Comparison of ENCODE assay signal across 1 cellular context in genomic region chr6:17233531-17233930, GRCh38.
TF ChIP-seq lines count a peak whose summit lies in the region.

No MANE protein-coding gene starts in this region.

TF ChIP-seq in H1, 55 proteins besides CTCF, POLR2A, EP300 and RAD21:
- TF ChIP-seq KDM4A (IDR thresholded peaks at IDR 0.05; ENCODE audit: low read depth, low read length, severe bottlenecking) (no peak), RBBP5 (IDR thresholded peaks at IDR 0.05; ENCODE audit: borderline replicate concordance, low read depth, low read length) (no peak), PHF8 (conservative IDR thresholded peaks at IDR 0.05; ENCODE audit: low read depth, low read length) (no peak), BACH1 (IDR thresholded peaks at IDR 0.05; ENCODE audit: low read length) (peak; percentile 67), SAP30 (IDR thresholded peaks at IDR 0.05; ENCODE audit: insufficient read depth, insufficient replicate concordance, low read length) (no peak), CHD1 (IDR thresholded peaks at IDR 0.05; ENCODE audit: low read depth, low read length) (no peak), KDM1A (IDR thresholded peaks at IDR 0.05; ENCODE audit: borderline replicate concordance, low read length) (no peak), ATF2 (IDR thresholded peaks at IDR 0.05; ENCODE audit: low read length) (no peak), BRCA1 (IDR thresholded peaks at IDR 0.05; ENCODE audit: low read depth, low read length) (no peak), TCF12 (IDR thresholded peaks at IDR 0.05; ENCODE audit: low read depth, low read length) (no peak), ATF3 (IDR thresholded peaks at IDR 0.05; ENCODE audit: insufficient read depth, low read depth, low read length) (no peak), HDAC2 (IDR thresholded peaks at IDR 0.05; ENCODE audit: borderline replicate concordance in 1 of 2, low read depth in 2 of 2, low read length in 2 of 2) (no peak), CTBP2 (IDR thresholded peaks at IDR 0.05; ENCODE audit: borderline replicate concordance, insufficient read depth, insufficient read length, low read length) (no peak), EGR1 (IDR thresholded peaks at IDR 0.05; ENCODE audit: borderline replicate concordance, low read depth, low read length) (no peak), MAFK (IDR thresholded peaks at IDR 0.05; ENCODE audit: low read depth, low read length) (peak; percentile 38; the same call in 1 of the 2 replicates), SIX5 (IDR thresholded peaks at IDR 0.05; ENCODE audit: low read depth, low read length) (no peak), SIN3A (conservative IDR thresholded peaks at IDR 0.05 in 1 of 2, IDR thresholded peaks at IDR 0.05 in 1 of 2; ENCODE audit: low read depth in 1 of 2, low read length in 2 of 2) (no peak), SRF (IDR thresholded peaks at IDR 0.05; ENCODE audit: low read depth, low read length) (no peak), HDAC6 (IDR thresholded peaks at IDR 0.05; ENCODE audit: low read depth, low read length) (no peak), MAX (IDR thresholded peaks at IDR 0.05) (0 out of 2 replicates have a peak, but pooled peaks have one; percentile 42)
TF ChIP-seq in H1: peak in this region for 3.
